ENCODE assay signal across 9 cellular contexts in the genomic region with DNA sequence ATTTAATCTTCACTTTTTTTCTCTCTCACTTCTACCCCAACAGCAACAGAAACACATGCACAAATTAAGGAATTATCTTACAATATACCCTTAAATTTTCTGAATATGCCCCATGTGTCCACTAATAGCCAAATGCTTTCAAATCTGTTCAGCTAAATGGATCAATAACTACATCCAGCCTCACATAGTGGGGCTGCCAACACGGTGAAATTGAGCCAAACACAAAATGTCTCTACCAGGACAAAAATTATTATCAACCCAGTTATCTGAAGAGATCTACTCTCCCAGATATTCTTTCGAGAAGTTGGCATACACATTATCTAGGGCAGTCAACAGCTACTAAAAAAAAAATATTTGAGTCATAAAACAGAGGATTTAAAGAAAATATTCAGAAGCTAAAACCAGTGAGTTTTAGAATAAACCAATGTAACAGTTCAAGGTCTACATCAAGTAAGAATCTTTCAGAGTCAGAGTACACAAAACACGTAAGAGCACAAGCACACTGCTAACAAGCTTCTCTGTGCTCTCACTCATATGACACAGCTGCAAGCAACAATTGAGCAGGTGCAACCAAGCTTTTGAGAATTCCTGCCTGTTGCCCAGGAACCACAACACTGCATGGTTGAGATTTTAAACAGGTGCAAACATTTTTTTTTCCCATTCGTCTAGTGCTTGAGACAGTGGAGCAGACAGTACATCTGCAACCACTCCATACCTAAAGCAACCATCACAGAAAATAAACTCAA.
A peak's percentile ranks its signal among the peaks of the same experiment; 100 is the strongest.
DNase-seq lines count a peak whose midpoint lies in the region; ATAC-seq and TF ChIP-seq lines count a peak whose summit lies in the region.
"Had no signal": no experiment of that assay in that cellular context is flagged by ENCODE, and none has a peak within 500 bp of the region (broad histone marks: within the 10 kb centered on the region; RNA-seq: fewer than 3 reads in every experiment).

No MANE protein-coding gene starts in this region.

- ATAC-seq in HG02623 (IDR thresholded peaks at IDR 0.05; ENCODE audit: unreplicated experiment) = peak; percentile 41
- ATAC-seq in sciatic nerve = peak; percentile 69
- no peak for ATAC-seq in HG03469 (IDR thresholded peaks at IDR 0.05; ENCODE audit: unreplicated experiment)
- no peak for ATAC-seq in GM19452 (IDR thresholded peaks at IDR 0.05; ENCODE audit: unreplicated experiment)

- peak overlapping the region; percentile 1 for H3K4me3 Mint-ChIP-seq in glutamatergic neuron (ENCODE audit: unreplicated experiment)
- H3K4me3 Mint-ChIP-seq: activated naive CD8-positive, alpha-beta T cell treated with anti-CD3 and anti-CD28 coated beads for 36 hours had no signal

- H3K27ac Mint-ChIP-seq in glutamatergic neuron (ENCODE audit: unreplicated experiment) = peak overlapping the region; percentile 20
- H3K27ac Mint-ChIP-seq: activated naive CD8-positive, alpha-beta T cell treated with anti-CD3 and anti-CD28 coated beads for 36 hours had no signal

- H3K9me3 Mint-ChIP-seq in glutamatergic neuron (ENCODE audit: unreplicated experiment) = peaks cover 1% of the 10 kb centered on the region
- H3K9me3 Mint-ChIP-seq: activated naive CD8-positive, alpha-beta T cell treated with anti-CD3 and anti-CD28 coated beads for 36 hours had no signal

- TF ChIP-seq CTCF in glutamatergic neuron (IDR thresholded peaks at IDR 0.05; ENCODE audit: partially characterized antibody, unreplicated experiment) = no peak

- no peaks in the 10 kb centered on the region for H3K36me3 Mint-ChIP-seq in glutamatergic neuron (ENCODE audit: unreplicated experiment)

- peaks cover 12% of the 10 kb centered on the region for H3K4me1 Mint-ChIP-seq in glutamatergic neuron (ENCODE audit: low read depth, unreplicated experiment)

- DNase-seq in NCI-H345 treated with DMSO at 0.1 percent for 48 hours (lab: John Stamatoyannopoulos, UW; ENCODE audit: unreplicated experiment) (peak; percentile 80), glutamatergic neuron (no peak), sciatic nerve (ENCODE audit: low spot score) (no peak), NCI-H1048 (lab: John Stamatoyannopoulos, UW) (no peak), HPDE6-E6E7 (ENCODE audit: extremely low spot score) (no peak)
- DNase-seq: activated naive CD8-positive, alpha-beta T cell treated with anti-CD3 and anti-CD28 coated beads for 36 hours had no signal

- intact Hi-C loops in sciatic nerve (cut with DNase I) = no loop called here

- H3K27me3 Mint-ChIP-seq in glutamatergic neuron (ENCODE audit: unreplicated experiment) = no peaks in the 10 kb centered on the region
- H3K27me3 Mint-ChIP-seq: activated naive CD8-positive, alpha-beta T cell treated with anti-CD3 and anti-CD28 coated beads for 36 hours had no signal

Comparison
In these comparisons a context has a peak if more than half of its experiments do, and no peak if none do; other contexts are left out.
1. ATAC-seq: peak in HG02623 (single experiment) and sciatic nerve (single experiment); none in HG03469 (single experiment) and GM19452 (single experiment).